ENCODE assay signal across 3 cellular contexts in the genomic region with DNA sequence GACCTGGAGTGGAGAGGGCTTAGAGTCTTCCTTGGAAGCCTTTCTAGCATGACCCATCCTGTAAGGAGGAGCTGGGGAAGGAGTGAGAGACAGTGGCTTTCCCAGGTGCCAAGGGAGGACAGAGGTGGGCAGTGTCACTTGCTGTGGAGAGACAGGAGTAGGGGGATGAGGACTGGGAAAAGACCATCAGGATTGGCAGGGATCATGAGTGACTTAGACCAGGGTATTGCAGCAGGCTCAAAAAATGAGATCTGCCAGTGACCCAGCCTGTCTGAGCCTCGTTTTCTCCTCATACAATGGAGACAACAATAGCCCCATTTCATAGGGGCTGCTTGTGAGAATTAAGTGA.
TF ChIP-seq lines count a peak whose summit lies in the region.

No MANE protein-coding gene starts in this region.

TF ChIP-seq in IMR-90, 13 proteins besides CTCF, POLR2A, EP300 and RAD21:
- TF ChIP-seq, protein P1, sequence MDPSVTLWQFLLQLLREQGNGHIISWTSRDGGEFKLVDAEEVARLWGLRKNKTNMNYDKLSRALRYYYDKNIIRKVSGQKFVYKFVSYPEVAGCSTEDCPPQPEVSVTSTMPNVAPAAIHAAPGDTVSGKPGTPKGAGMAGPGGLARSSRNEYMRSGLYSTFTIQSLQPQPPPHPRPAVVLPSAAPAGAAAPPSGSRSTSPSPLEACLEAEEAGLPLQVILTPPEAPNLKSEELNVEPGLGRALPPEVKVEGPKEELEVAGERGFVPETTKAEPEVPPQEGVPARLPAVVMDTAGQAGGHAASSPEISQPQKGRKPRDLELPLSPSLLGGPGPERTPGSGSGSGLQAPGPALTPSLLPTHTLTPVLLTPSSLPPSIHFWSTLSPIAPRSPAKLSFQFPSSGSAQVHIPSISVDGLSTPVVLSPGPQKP (IDR thresholded peaks at IDR 0.05; ENCODE audit: borderline replicate concordance, low read depth, low read length) = no peak
- TF ChIP-seq FOS (IDR thresholded peaks at IDR 0.05; ENCODE audit: low read depth, low read length) = no peak

TF ChIP-seq in WTC11, 78 proteins besides CTCF, POLR2A, EP300 and RAD21:
- TF ChIP-seq, protein P2, sequence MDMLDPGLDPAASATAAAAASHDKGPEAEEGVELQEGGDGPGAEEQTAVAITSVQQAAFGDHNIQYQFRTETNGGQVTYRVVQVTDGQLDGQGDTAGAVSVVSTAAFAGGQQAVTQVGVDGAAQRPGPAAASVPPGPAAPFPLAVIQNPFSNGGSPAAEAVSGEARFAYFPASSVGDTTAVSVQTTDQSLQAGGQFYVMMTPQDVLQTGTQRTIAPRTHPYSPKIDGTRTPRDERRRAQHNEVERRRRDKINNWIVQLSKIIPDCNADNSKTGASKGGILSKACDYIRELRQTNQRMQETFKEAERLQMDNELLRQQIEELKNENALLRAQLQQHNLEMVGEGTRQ (CRISPR knock-in tag; IDR thresholded peaks at IDR 0.05) = no peak
- TF ChIP-seq RORB (CRISPR knock-in tag; IDR thresholded peaks at IDR 0.05) (no peak), NFYB (CRISPR knock-in tag; conservative IDR thresholded peaks at IDR 0.05; ENCODE audit: low read depth) (no peak), PRRX2 (CRISPR knock-in tag; IDR thresholded peaks at IDR 0.05) (no peak), FOXJ3 (CRISPR knock-in tag; IDR thresholded peaks at IDR 0.05; ENCODE audit: borderline replicate concordance) (no peak), ZNF396 (CRISPR knock-in tag; IDR thresholded peaks at IDR 0.05; ENCODE audit: borderline replicate concordance) (no peak)
- TF ChIP-seq, protein P3, sequence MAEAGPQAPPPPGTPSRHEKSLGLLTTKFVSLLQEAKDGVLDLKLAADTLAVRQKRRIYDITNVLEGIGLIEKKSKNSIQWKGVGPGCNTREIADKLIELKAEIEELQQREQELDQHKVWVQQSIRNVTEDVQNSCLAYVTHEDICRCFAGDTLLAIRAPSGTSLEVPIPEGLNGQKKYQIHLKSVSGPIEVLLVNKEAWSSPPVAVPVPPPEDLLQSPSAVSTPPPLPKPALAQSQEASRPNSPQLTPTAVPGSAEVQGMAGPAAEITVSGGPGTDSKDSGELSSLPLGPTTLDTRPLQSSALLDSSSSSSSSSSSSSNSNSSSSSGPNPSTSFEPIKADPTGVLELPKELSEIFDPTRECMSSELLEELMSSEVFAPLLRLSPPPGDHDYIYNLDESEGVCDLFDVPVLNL (CRISPR knock-in tag; IDR thresholded peaks at IDR 0.05; ENCODE audit: borderline replicate concordance, low read depth) = no peak
- TF ChIP-seq, protein P4, sequence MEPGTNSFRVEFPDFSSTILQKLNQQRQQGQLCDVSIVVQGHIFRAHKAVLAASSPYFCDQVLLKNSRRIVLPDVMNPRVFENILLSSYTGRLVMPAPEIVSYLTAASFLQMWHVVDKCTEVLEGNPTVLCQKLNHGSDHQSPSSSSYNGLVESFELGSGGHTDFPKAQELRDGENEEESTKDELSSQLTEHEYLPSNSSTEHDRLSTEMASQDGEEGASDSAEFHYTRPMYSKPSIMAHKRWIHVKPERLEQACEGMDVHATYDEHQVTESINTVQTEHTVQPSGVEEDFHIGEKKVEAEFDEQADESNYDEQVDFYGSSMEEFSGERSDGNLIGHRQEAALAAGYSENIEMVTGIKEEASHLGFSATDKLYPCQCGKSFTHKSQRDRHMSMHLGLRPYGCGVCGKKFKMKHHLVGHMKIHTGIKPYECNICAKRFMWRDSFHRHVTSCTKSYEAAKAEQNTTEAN (CRISPR knock-in tag; IDR thresholded peaks at IDR 0.05) = no peak
TF ChIP-seq in WTC11: peak in this region for 0.

TF ChIP-seq in GM23338, 12 proteins besides CTCF, POLR2A, EP300 and RAD21:
- TF ChIP-seq, protein P5, sequence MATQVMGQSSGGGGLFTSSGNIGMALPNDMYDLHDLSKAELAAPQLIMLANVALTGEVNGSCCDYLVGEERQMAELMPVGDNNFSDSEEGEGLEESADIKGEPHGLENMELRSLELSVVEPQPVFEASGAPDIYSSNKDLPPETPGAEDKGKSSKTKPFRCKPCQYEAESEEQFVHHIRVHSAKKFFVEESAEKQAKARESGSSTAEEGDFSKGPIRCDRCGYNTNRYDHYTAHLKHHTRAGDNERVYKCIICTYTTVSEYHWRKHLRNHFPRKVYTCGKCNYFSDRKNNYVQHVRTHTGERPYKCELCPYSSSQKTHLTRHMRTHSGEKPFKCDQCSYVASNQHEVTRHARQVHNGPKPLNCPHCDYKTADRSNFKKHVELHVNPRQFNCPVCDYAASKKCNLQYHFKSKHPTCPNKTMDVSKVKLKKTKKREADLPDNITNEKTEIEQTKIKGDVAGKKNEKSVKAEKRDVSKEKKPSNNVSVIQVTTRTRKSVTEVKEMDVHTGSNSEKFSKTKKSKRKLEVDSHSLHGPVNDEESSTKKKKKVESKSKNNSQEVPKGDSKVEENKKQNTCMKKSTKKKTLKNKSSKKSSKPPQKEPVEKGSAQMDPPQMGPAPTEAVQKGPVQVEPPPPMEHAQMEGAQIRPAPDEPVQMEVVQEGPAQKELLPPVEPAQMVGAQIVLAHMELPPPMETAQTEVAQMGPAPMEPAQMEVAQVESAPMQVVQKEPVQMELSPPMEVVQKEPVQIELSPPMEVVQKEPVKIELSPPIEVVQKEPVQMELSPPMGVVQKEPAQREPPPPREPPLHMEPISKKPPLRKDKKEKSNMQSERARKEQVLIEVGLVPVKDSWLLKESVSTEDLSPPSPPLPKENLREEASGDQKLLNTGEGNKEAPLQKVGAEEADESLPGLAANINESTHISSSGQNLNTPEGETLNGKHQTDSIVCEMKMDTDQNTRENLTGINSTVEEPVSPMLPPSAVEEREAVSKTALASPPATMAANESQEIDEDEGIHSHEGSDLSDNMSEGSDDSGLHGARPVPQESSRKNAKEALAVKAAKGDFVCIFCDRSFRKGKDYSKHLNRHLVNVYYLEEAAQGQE (IDR thresholded peaks at IDR 0.05; ENCODE audit: unreplicated experiment) = no peak
- TF ChIP-seq POLR2AphosphoS5 (IDR thresholded peaks at IDR 0.05; ENCODE audit: low read depth) (no peak), EZH2 (IDR thresholded peaks at IDR 0.05; ENCODE audit: low read depth, unreplicated experiment) (no peak), CREB1 (CRISPR knock-in tag; IDR thresholded peaks at IDR 0.05; ENCODE audit: low read depth) (no peak), JUNB (IDR thresholded peaks at IDR 0.05; ENCODE audit: unreplicated experiment) (no peak), STAT1 (IDR thresholded peaks at IDR 0.05; ENCODE audit: unreplicated experiment) (no peak), ZNF331 (CRISPR knock-in tag; IDR thresholded peaks at IDR 0.05; ENCODE audit: low read depth) (no peak), NANOG (IDR thresholded peaks at IDR 0.05; ENCODE audit: borderline replicate concordance) (no peak), ZNF114 (CRISPR knock-in tag; IDR thresholded peaks at IDR 0.05) (no peak), EZH2phosphoT487 (IDR thresholded peaks at IDR 0.05; ENCODE audit: unreplicated experiment) (no peak), ZNF462 (CRISPR knock-in tag; IDR thresholded peaks at IDR 0.05) (no peak)
- TF ChIP-seq, protein P6, sequence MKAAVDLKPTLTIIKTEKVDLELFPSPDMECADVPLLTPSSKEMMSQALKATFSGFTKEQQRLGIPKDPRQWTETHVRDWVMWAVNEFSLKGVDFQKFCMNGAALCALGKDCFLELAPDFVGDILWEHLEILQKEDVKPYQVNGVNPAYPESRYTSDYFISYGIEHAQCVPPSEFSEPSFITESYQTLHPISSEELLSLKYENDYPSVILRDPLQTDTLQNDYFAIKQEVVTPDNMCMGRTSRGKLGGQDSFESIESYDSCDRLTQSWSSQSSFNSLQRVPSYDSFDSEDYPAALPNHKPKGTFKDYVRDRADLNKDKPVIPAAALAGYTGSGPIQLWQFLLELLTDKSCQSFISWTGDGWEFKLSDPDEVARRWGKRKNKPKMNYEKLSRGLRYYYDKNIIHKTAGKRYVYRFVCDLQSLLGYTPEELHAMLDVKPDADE (IDR thresholded peaks at IDR 0.05) = no peak
